ENCODE assay signal across 1 cellular context in genomic region chr10:68812420-68812819, GRCh38.
TF ChIP-seq lines count a peak whose summit lies in the region.

No MANE protein-coding gene starts in this region.

TF ChIP-seq in HepG2, 621 proteins besides CTCF, POLR2A, EP300 and RAD21 (continued from another document and continues in another):
- no peak for TF ChIP-seq ZSCAN9 (CRISPR knock-in tag; IDR thresholded peaks at IDR 0.05; ENCODE audit: borderline replicate concordance)
- TF ChIP-seq EED (CRISPR knock-in tag; IDR thresholded peaks at IDR 0.05): 0 out of 2 replicates have a peak, but pooled peaks have one; percentile 42
- TF ChIP-seq MXI1 (IDR thresholded peaks at IDR 0.05; ENCODE audit: borderline replicate concordance, low read depth, low read length): peak; percentile 92; the same call in 2 of the 3 replicates
- no peak for TF ChIP-seq KAT2B (IDR thresholded peaks at IDR 0.05; ENCODE audit: borderline replicate concordance, low read depth, low read length)
- TF ChIP-seq MXD4 (CRISPR knock-in tag; IDR thresholded peaks at IDR 0.05): peak; percentile 67; the same call in 1 of the 2 replicates
- TF ChIP-seq ZNF644 (CRISPR knock-in tag; IDR thresholded peaks at IDR 0.05; ENCODE audit: low read depth): peak; percentile 84
- TF ChIP-seq, protein P1, sequence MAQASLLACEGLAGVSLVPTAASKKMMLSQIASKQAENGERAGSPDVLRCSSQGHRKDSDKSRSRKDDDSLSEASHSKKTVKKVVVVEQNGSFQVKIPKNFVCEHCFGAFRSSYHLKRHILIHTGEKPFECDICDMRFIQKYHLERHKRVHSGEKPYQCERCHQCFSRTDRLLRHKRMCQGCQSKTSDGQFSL (CRISPR knock-in tag; IDR thresholded peaks at IDR 0.05): no peak
- 0 out of 2 replicates have a peak, but pooled peaks have one; percentile 51 for TF ChIP-seq ZNF335 (CRISPR knock-in tag; IDR thresholded peaks at IDR 0.05)
- TF ChIP-seq MYC (CRISPR knock-in tag; IDR thresholded peaks at IDR 0.05; ENCODE audit: borderline replicate concordance): peak; percentile 64; the same call in 1 of the 2 replicates
- TF ChIP-seq CBX5 (CRISPR knock-in tag; IDR thresholded peaks at IDR 0.05; ENCODE audit: borderline replicate concordance): 0 out of 2 replicates have a peak, but pooled peaks have one; percentile 16
- peak in 1 of 2 experiments; percentile 34; a peak in 1 of 4 replicates for TF ChIP-seq KLF16 (CRISPR knock-in tag; IDR thresholded peaks at IDR 0.05)
- TF ChIP-seq KLF15 (CRISPR knock-in tag; IDR thresholded peaks at IDR 0.05; ENCODE audit: borderline replicate concordance): no peak
- TF ChIP-seq NCOA5 (CRISPR knock-in tag; IDR thresholded peaks at IDR 0.05): no peak
- TF ChIP-seq SOX6 (IDR thresholded peaks at IDR 0.05): no peak
- TF ChIP-seq SOX6 (CRISPR knock-in tag; IDR thresholded peaks at IDR 0.05): 0 out of 2 replicates have a peak, but pooled peaks have one; percentile 23
- peak; percentile 62 for TF ChIP-seq ZFY (CRISPR knock-in tag; IDR thresholded peaks at IDR 0.05)
- TF ChIP-seq CHCHD3 (CRISPR knock-in tag; IDR thresholded peaks at IDR 0.05): no peak
- TF ChIP-seq, protein P2, sequence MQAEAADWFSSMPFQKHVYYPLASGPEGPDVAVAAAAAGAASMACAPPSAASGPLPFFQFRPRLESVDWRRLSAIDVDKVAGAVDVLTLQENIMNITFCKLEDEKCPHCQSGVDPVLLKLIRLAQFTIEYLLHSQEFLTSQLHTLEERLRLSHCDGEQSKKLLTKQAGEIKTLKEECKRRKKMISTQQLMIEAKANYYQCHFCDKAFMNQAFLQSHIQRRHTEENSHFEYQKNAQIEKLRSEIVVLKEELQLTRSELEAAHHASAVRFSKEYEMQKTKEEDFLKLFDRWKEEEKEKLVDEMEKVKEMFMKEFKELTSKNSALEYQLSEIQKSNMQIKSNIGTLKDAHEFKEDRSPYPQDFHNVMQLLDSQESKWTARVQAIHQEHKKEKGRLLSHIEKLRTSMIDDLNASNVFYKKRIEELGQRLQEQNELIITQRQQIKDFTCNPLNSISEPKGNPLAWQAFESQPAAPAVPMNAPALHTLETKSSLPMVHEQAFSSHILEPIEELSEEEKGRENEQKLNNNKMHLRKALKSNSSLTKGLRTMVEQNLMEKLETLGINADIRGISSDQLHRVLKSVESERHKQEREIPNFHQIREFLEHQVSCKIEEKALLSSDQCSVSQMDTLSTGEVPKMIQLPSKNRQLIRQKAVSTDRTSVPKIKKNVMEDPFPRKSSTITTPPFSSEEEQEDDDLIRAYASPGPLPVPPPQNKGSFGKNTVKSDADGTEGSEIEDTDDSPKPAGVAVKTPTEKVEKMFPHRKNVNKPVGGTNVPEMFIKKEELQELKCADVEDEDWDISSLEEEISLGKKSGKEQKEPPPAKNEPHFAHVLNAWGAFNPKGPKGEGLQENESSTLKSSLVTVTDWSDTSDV (CRISPR knock-in tag; IDR thresholded peaks at IDR 0.05): no peak
- TF ChIP-seq ZNF33B (CRISPR knock-in tag; IDR thresholded peaks at IDR 0.05): no peak
- no peak for TF ChIP-seq TFE3 (CRISPR knock-in tag; IDR thresholded peaks at IDR 0.05)
- no peak for TF ChIP-seq FIP1L1 (IDR thresholded peaks at IDR 0.05; ENCODE audit: borderline replicate concordance, insufficient read depth, low read depth, low read length)
- 0 out of 2 replicates have a peak, but pooled peaks have one; percentile 39 for TF ChIP-seq ARNTL (CRISPR knock-in tag; IDR thresholded peaks at IDR 0.05)
- TF ChIP-seq RBAK (CRISPR knock-in tag; IDR thresholded peaks at IDR 0.05): peak; percentile 76; the same call in 1 of the 2 replicates
- no peak for TF ChIP-seq SRY (CRISPR knock-in tag; IDR thresholded peaks at IDR 0.05)
- peak; percentile 68 for TF ChIP-seq SALL1 (CRISPR knock-in tag; IDR thresholded peaks at IDR 0.05)
- TF ChIP-seq HOXA7 (CRISPR knock-in tag; IDR thresholded peaks at IDR 0.05): no peak
- 0 out of 2 replicates have a peak, but pooled peaks have one; percentile 35 for TF ChIP-seq ZNF772 (CRISPR knock-in tag; IDR thresholded peaks at IDR 0.05)
- TF ChIP-seq, protein P3, sequence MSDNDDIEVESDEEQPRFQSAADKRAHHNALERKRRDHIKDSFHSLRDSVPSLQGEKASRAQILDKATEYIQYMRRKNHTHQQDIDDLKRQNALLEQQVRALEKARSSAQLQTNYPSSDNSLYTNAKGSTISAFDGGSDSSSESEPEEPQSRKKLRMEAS (IDR thresholded peaks at IDR 0.05): peak; percentile 92
- TF ChIP-seq POGK (CRISPR knock-in tag; conservative IDR thresholded peaks at IDR 0.05): 0 out of 2 replicates have a peak, but pooled peaks have one; percentile 7
- no peak for TF ChIP-seq ZNF101 (CRISPR knock-in tag; IDR thresholded peaks at IDR 0.05; ENCODE audit: borderline replicate concordance, low read depth)
- TF ChIP-seq, protein P4, sequence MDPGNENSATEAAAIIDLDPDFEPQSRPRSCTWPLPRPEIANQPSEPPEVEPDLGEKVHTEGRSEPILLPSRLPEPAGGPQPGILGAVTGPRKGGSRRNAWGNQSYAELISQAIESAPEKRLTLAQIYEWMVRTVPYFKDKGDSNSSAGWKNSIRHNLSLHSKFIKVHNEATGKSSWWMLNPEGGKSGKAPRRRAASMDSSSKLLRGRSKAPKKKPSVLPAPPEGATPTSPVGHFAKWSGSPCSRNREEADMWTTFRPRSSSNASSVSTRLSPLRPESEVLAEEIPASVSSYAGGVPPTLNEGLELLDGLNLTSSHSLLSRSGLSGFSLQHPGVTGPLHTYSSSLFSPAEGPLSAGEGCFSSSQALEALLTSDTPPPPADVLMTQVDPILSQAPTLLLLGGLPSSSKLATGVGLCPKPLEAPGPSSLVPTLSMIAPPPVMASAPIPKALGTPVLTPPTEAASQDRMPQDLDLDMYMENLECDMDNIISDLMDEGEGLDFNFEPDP (CRISPR knock-in tag; conservative IDR thresholded peaks at IDR 0.05): no peak
- TF ChIP-seq FOXO1 (CRISPR knock-in tag; IDR thresholded peaks at IDR 0.05): 0 out of 2 replicates have a peak, but pooled peaks have one; percentile 46
- TF ChIP-seq SAP130 (CRISPR knock-in tag; IDR thresholded peaks at IDR 0.05; ENCODE audit: low read depth): peak; percentile 62
- TF ChIP-seq ZNF747 (CRISPR knock-in tag; IDR thresholded peaks at IDR 0.05; ENCODE audit: borderline replicate concordance): no peak
- peak; percentile 81 for TF ChIP-seq HNF4A (CRISPR knock-in tag; IDR thresholded peaks at IDR 0.05)
- TF ChIP-seq, protein P5, sequence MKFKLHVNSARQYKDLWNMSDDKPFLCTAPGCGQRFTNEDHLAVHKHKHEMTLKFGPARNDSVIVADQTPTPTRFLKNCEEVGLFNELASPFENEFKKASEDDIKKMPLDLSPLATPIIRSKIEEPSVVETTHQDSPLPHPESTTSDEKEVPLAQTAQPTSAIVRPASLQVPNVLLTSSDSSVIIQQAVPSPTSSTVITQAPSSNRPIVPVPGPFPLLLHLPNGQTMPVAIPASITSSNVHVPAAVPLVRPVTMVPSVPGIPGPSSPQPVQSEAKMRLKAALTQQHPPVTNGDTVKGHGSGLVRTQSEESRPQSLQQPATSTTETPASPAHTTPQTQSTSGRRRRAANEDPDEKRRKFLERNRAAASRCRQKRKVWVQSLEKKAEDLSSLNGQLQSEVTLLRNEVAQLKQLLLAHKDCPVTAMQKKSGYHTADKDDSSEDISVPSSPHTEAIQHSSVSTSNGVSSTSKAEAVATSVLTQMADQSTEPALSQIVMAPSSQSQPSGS (CRISPR knock-in tag; IDR thresholded peaks at IDR 0.05): 0 out of 2 replicates have a peak, but pooled peaks have one; percentile 32
- TF ChIP-seq MATR3 (CRISPR knock-in tag; IDR thresholded peaks at IDR 0.05): no peak
- no peak for TF ChIP-seq ZNF414 (CRISPR knock-in tag; IDR thresholded peaks at IDR 0.05)
- TF ChIP-seq SUZ12 (IDR thresholded peaks at IDR 0.05; ENCODE audit: low read depth, low read length): no peak
- TF ChIP-seq, protein P6, sequence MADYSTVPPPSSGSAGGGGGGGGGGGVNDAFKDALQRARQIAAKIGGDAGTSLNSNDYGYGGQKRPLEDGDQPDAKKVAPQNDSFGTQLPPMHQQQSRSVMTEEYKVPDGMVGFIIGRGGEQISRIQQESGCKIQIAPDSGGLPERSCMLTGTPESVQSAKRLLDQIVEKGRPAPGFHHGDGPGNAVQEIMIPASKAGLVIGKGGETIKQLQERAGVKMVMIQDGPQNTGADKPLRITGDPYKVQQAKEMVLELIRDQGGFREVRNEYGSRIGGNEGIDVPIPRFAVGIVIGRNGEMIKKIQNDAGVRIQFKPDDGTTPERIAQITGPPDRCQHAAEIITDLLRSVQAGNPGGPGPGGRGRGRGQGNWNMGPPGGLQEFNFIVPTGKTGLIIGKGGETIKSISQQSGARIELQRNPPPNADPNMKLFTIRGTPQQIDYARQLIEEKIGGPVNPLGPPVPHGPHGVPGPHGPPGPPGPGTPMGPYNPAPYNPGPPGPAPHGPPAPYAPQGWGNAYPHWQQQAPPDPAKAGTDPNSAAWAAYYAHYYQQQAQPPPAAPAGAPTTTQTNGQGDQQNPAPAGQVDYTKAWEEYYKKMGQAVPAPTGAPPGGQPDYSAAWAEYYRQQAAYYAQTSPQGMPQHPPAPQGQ (CRISPR knock-in tag; IDR thresholded peaks at IDR 0.05; ENCODE audit: borderline replicate concordance): no peak
- TF ChIP-seq MNT (IDR thresholded peaks at IDR 0.05): peak; percentile 85
- peak; percentile 85 for TF ChIP-seq ZNF12 (CRISPR knock-in tag; IDR thresholded peaks at IDR 0.05)
- TF ChIP-seq ZKSCAN8 (CRISPR knock-in tag; IDR thresholded peaks at IDR 0.05; ENCODE audit: borderline replicate concordance): no peak
- no peak for TF ChIP-seq ZEB1 (IDR thresholded peaks at IDR 0.05; ENCODE audit: insufficient replicate concordance, low read depth)
- TF ChIP-seq MAFK (conservative IDR thresholded peaks at IDR 0.05 in 1 of 2, IDR thresholded peaks at IDR 0.05 in 1 of 2; ENCODE audit: low read length in 2 of 2): no peak
- peak; percentile 47; the same call in 1 of the 2 replicates for TF ChIP-seq ZNF350 (CRISPR knock-in tag; IDR thresholded peaks at IDR 0.05; ENCODE audit: borderline replicate concordance, low read depth)
- TF ChIP-seq TEAD3 (CRISPR knock-in tag; optimal IDR thresholded peaks at IDR 0.05; ENCODE audit: borderline replicate concordance): peak; percentile 25
- TF ChIP-seq ZNF83 (CRISPR knock-in tag; IDR thresholded peaks at IDR 0.05; ENCODE audit: borderline replicate concordance): no peak
- TF ChIP-seq ELF3 (CRISPR knock-in tag; IDR thresholded peaks at IDR 0.05): no peak
- TF ChIP-seq HIVEP1 (CRISPR knock-in tag; IDR thresholded peaks at IDR 0.05): peak; percentile 29; the same call in 1 of the 2 replicates
- TF ChIP-seq ZNF292 (CRISPR knock-in tag; IDR thresholded peaks at IDR 0.05; ENCODE audit: borderline replicate concordance, low read depth): peak; percentile 33; the same call in 1 of the 2 replicates
- TF ChIP-seq ZNF749 (CRISPR knock-in tag; IDR thresholded peaks at IDR 0.05; ENCODE audit: borderline replicate concordance): no peak
- no peak for TF ChIP-seq ZNF207 (IDR thresholded peaks at IDR 0.05; ENCODE audit: borderline replicate concordance)
- TF ChIP-seq FOSL2 (CRISPR knock-in tag; IDR thresholded peaks at IDR 0.05): 0 out of 2 replicates have a peak, but pooled peaks have one; percentile 15
- peak; percentile 58; the same call in 1 of the 2 replicates for TF ChIP-seq ZBTB26 (CRISPR knock-in tag; IDR thresholded peaks at IDR 0.05; ENCODE audit: borderline replicate concordance)
- 0 out of 2 replicates have a peak, but pooled peaks have one; percentile 50 for TF ChIP-seq ZNF878 (CRISPR knock-in tag; IDR thresholded peaks at IDR 0.05)
